1 cellular context compared by ENCODE assay signal in the genomic region with DNA sequence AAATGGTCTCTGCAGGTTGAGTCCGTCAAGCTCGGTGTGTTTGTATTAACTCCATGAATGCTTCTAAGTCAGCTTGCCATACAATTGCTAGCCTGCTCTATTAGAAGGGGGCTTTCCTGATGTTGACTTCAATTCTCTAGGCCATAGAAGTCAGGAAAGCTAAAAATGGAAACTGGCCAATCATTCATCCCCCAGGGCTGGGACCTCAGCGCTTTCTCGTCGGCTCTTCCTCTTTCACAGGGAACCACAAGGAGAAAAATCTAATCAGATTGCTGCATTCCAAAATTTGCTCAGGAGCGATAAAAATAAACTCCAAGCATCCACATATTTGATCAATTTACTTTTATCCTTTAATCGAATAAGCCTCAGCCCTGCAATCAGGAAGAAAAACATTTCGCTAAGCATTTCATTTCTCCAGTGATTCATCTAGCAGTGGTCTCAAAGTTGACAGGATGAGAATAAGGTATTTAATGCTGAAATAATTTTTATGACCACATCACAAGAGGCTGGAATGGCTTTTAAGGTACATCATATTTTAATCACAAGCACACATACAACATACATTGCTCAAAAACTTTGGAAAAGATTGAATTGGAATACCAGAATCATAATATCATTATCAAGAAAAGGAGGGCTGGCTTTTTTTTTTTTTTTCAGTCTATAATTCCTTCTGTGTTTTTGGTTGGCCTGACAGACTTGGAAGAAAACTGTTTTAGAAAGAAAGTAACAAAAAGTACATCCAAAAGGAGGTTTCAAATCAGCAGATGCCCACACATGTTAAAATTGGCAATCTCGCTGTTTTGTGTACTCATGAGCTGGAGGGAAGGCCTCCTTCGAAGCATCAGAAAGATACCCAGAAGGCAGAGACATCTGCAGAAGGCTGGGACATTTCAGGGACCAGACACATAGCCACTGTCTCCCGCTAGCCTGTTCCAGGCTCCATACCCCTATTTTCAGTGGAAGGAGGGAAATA.
TF ChIP-seq lines count a peak whose summit lies in the region.

No MANE protein-coding gene starts in this region.

TF ChIP-seq in WTC11, 78 proteins besides CTCF, POLR2A, EP300 and RAD21 (continued from another document):
- TF ChIP-seq, protein P1, sequence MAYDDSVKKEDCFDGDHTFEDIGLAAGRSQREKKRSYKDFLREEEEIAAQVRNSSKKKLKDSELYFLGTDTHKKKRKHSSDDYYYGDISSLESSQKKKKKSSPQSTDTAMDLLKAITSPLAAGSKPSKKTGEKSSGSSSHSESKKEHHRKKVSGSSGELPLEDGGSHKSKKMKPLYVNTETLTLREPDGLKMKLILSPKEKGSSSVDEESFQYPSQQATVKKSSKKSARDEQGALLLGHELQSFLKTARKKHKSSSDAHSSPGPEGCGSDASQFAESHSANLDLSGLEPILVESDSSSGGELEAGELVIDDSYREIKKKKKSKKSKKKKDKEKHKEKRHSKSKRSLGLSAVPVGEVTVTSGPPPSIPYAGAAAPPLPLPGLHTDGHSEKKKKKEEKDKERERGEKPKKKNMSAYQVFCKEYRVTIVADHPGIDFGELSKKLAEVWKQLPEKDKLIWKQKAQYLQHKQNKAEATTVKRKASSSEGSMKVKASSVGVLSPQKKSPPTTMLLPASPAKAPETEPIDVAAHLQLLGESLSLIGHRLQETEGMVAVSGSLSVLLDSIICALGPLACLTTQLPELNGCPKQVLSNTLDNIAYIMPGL (CRISPR knock-in tag; IDR thresholded peaks at IDR 0.05) = no peak
- TF ChIP-seq, protein P2, sequence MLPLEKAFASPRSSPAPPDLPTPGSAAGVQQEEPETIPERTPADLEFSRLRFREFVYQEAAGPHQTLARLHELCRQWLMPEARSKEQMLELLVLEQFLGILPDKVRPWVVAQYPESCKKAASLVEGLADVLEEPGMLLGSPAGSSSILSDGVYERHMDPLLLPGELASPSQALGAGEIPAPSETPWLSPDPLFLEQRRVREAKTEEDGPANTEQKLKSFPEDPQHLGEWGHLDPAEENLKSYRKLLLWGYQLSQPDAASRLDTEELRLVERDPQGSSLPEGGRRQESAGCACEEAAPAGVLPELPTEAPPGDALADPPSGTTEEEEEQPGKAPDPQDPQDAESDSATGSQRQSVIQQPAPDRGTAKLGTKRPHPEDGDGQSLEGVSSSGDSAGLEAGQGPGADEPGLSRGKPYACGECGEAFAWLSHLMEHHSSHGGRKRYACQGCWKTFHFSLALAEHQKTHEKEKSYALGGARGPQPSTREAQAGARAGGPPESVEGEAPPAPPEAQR (CRISPR knock-in tag; IDR thresholded peaks at IDR 0.05) = no peak
- TF ChIP-seq TEAD1 (CRISPR knock-in tag; IDR thresholded peaks at IDR 0.05) (no peak), CBFB (CRISPR knock-in tag; IDR thresholded peaks at IDR 0.05; ENCODE audit: low read depth) (no peak), TEAD4 (CRISPR knock-in tag; IDR thresholded peaks at IDR 0.05) (no peak), FOXK1 (CRISPR knock-in tag; IDR thresholded peaks at IDR 0.05) (no peak), MXD4 (CRISPR knock-in tag; IDR thresholded peaks at IDR 0.05; ENCODE audit: borderline replicate concordance) (no peak)
- TF ChIP-seq, protein P3, sequence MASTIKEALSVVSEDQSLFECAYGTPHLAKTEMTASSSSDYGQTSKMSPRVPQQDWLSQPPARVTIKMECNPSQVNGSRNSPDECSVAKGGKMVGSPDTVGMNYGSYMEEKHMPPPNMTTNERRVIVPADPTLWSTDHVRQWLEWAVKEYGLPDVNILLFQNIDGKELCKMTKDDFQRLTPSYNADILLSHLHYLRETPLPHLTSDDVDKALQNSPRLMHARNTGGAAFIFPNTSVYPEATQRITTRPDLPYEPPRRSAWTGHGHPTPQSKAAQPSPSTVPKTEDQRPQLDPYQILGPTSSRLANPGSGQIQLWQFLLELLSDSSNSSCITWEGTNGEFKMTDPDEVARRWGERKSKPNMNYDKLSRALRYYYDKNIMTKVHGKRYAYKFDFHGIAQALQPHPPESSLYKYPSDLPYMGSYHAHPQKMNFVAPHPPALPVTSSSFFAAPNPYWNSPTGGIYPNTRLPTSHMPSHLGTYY (CRISPR knock-in tag; IDR thresholded peaks at IDR 0.05) = no peak
